In the genomic region with DNA sequence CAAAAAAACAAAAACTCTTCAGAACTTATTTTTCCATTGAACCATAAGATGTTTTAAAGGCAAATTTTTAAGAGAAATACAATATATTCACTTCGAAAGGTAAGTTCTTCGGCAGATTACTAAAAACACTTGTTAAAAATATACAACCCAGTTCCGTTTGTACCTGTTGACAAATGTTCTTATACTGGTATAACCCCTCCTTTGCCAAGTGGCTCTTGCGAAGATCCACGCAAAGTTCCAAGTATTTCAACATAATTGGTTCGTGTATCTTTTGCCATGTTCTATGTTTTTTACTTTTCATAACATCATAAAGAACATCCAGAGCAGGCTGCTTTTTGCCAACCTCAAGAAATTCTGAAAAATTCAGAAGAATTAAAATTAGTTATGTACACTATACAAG, we compare ENCODE assay signal across 17 cellular contexts. TPM values are rescaled to one million over a fixed set of nuclear protein-coding genes. Genes with fewer than 3 reads are reported as not detected.
DNase-seq lines count a peak whose midpoint lies in the region; ATAC-seq lines count a peak whose summit lies in the region.
"Had no signal": no experiment of that assay in that cellular context is flagged by ENCODE, and none has a peak within 500 bp of the region (broad histone marks: within the 10 kb centered on the region; RNA-seq: fewer than 3 reads in every experiment).

No MANE protein-coding gene starts in this region.

- peaks cover 49% of the 10 kb centered on the region for H3K4me1 Mint-ChIP-seq in activated T-cell treated with anti-CD3 and anti-CD28 coated beads, Interleukin-2, amount 50 U/mL, for 72 hours (ENCODE audit: low read depth)
- peaks cover 62% of the 10 kb centered on the region for H3K4me1 Mint-ChIP-seq in activated CD4-positive, alpha-beta memory T cell treated with anti-CD3 and anti-CD28 coated beads, Interleukin-2, amount 10 ng/mL, durations not matched to agents 7 days and 5 days
- peaks cover 49 to 58% of the 10 kb centered on the region in 2 donors for H3K4me1 Mint-ChIP-seq in immature natural killer cell
- H3K4me1 Mint-ChIP-seq in stimulated activated effector memory CD8-positive, alpha-beta T cell treated with anti-CD3 and anti-CD28 coated beads, Interleukin-12 subunit alpha, Interleukin-12 subunit beta, amount 100 ng/mL, for 72 hours, result peaks cover 37% of the 10 kb centered on the region

- peaks cover 9 to 42% of the 10 kb centered on the region in 2 donors for H3K36me3 Mint-ChIP-seq in activated T-cell treated with anti-CD3 and anti-CD28 coated beads, Interleukin-2, amount 50 U/mL, for 72 hours (ENCODE audit: insufficient read depth in 2 of 2)
- H3K36me3 Mint-ChIP-seq in activated CD4-positive, alpha-beta memory T cell treated with anti-CD3 and anti-CD28 coated beads, Interleukin-2, amount 10 ng/mL, durations not matched to agents 7 days and 5 days (ENCODE audit: low read depth), result peaks cover 62% of the 10 kb centered on the region
- peaks cover 15 to 33% (median 23%) of the 10 kb centered on the region in 3 donors for H3K36me3 Mint-ChIP-seq in immature natural killer cell
- peaks cover 99% of the 10 kb centered on the region for H3K36me3 Mint-ChIP-seq in stimulated activated effector memory CD8-positive, alpha-beta T cell treated with anti-CD3 and anti-CD28 coated beads, Interleukin-12 subunit alpha, Interleukin-12 subunit beta, amount 100 ng/mL, for 72 hours

- no peaks in the 10 kb centered on the region for H3K27me3 Mint-ChIP-seq in activated T-cell treated with anti-CD3 and anti-CD28 coated beads, Interleukin-2, amount 50 U/mL, for 72 hours (ENCODE audit: low read depth)
- no peaks in the 10 kb centered on the region for H3K27me3 Mint-ChIP-seq in activated CD4-positive, alpha-beta memory T cell treated with anti-CD3 and anti-CD28 coated beads, Interleukin-2, amount 10 ng/mL, durations not matched to agents 7 days and 5 days
- no peaks in the 10 kb centered on the region for H3K27me3 Mint-ChIP-seq in immature natural killer cell (ENCODE audit: low read depth in 3 of 3)

- CTCF ChIA-PET in activated CD4-positive, alpha-beta memory T cell treated with anti-CD3 and anti-CD28 coated beads, Interleukin-2, amount 10 ng/mL, durations not matched to agents 7 days and 5 days (lab: Charles Lee), result interaction anchor here (1.1 kb wide), 1 partner anchor 91 kb away, joined by 3 read pairs; no protein-coding TSS in a partner anchor

- POLR2A ChIA-PET in activated CD4-positive, alpha-beta memory T cell treated with anti-CD3 and anti-CD28 coated beads, Interleukin-2, amount 10 ng/mL, durations not matched to agents 7 days and 5 days (lab: Charles Lee), result interaction anchor here (0.8 to 2.7 kb wide), 7 partner anchors 9 to 58 kb away, joined by 3 to 11 read pairs (median 4); partner anchors contain the start of gene DENND10

- ATAC-seq in activated T-cell treated with anti-CD3 and anti-CD28 coated beads, Interleukin-2, amount 50 U/mL, for 72 hours (replicated peaks in 1 of 2), result no peak
- no peak for ATAC-seq in stimulated activated effector memory CD8-positive, alpha-beta T cell treated with anti-CD3 and anti-CD28 coated beads, Interleukin-12 subunit alpha, Interleukin-12 subunit beta, amount 100 ng/mL, for 72 hours
- ATAC-seq: A549, HCT116, PC-3 had no signal

- H3K27ac Mint-ChIP-seq in activated T-cell treated with anti-CD3 and anti-CD28 coated beads, Interleukin-2, amount 50 U/mL, for 72 hours, result peak overlapping the region; percentile 94
- peak overlapping the region; percentile 69 for H3K27ac Mint-ChIP-seq in activated CD4-positive, alpha-beta memory T cell treated with anti-CD3 and anti-CD28 coated beads, Interleukin-2, amount 10 ng/mL, durations not matched to agents 7 days and 5 days
- H3K27ac Mint-ChIP-seq in immature natural killer cell, result peak overlapping the region in 5 of 6 donors; percentile 9 to 59 (median 53)
- H3K27ac Mint-ChIP-seq in stimulated activated effector memory CD8-positive, alpha-beta T cell treated with anti-CD3 and anti-CD28 coated beads, Interleukin-12 subunit alpha, Interleukin-12 subunit beta, amount 100 ng/mL, for 72 hours, result peak overlapping the region; percentile 79

- peak overlapping the region in 1 of 2 donors; percentile 34 for H3K4me3 Mint-ChIP-seq in activated T-cell treated with anti-CD3 and anti-CD28 coated beads, Interleukin-2, amount 50 U/mL, for 72 hours
- no peak overlapping the region for H3K4me3 Mint-ChIP-seq in activated CD4-positive, alpha-beta memory T cell treated with anti-CD3 and anti-CD28 coated beads, Interleukin-2, amount 10 ng/mL, durations not matched to agents 7 days and 5 days
- H3K4me3 Mint-ChIP-seq in immature natural killer cell, result no peak overlapping the region
- H3K4me3 Mint-ChIP-seq in stimulated activated effector memory CD8-positive, alpha-beta T cell treated with anti-CD3 and anti-CD28 coated beads, Interleukin-12 subunit alpha, Interleukin-12 subunit beta, amount 100 ng/mL, for 72 hours, result no peak overlapping the region

- no peak for DNase-seq in activated T-cell treated with anti-CD3 and anti-CD28 coated beads, Interleukin-2, amount 50 U/mL, for 72 hours
- DNase-seq in activated T-cell treated with anti-CD3 and anti-CD28 coated beads for 4 hours (no peak), immature natural killer cell (no peak), NCI-H2081 (lab: John Stamatoyannopoulos, UW) (no peak), GM19238 (ENCODE audit: insufficient read length, low spot score) (no peak), LoVo (ENCODE audit: low spot score) (no peak)
- DNase-seq in activated CD4-positive, alpha-beta memory T cell treated with anti-CD3 and anti-CD28 coated beads, Interleukin-2, amount 10 ng/mL, durations not matched to agents 7 days and 5 days, result no peak
- no peak for DNase-seq in stimulated activated effector memory CD8-positive, alpha-beta T cell treated with anti-CD3 and anti-CD28 coated beads, Interleukin-12 subunit alpha, Interleukin-12 subunit beta, amount 100 ng/mL, for 72 hours (ENCODE audit: low spot score in 2 of 2)
- DNase-seq: C1 segment of cervical spinal cord; DMS153; GF-D8; NCI-H146; PC-3; stimulated activated CD4-positive, alpha-beta T cell treated with anti-CD3 and anti-CD28 coated beads, Interleukin-2, amount 100 ng/mL, for 24 hours; stomach had no signal

- H3K9me3 Mint-ChIP-seq in activated T-cell treated with anti-CD3 and anti-CD28 coated beads, Interleukin-2, amount 50 U/mL, for 72 hours, result no peaks in the 10 kb centered on the region
- H3K9me3 Mint-ChIP-seq in activated CD4-positive, alpha-beta memory T cell treated with anti-CD3 and anti-CD28 coated beads, Interleukin-2, amount 10 ng/mL, durations not matched to agents 7 days and 5 days, result no peaks in the 10 kb centered on the region
- H3K9me3 Mint-ChIP-seq in immature natural killer cell, result no peaks in the 10 kb centered on the region
- H3K9me3 Mint-ChIP-seq in stimulated activated effector memory CD8-positive, alpha-beta T cell treated with anti-CD3 and anti-CD28 coated beads, Interleukin-12 subunit alpha, Interleukin-12 subunit beta, amount 100 ng/mL, for 72 hours, result no peaks in the 10 kb centered on the region

RNA-seq across cellular contexts. Expression of gene EIF3A, which starts 7.0 kb away (rescaled TPM):
- total RNA-seq in activated T-cell treated with anti-CD3 and anti-CD28 coated beads, Interleukin-2, amount 50 U/mL, for 72 hours, result 100 to 1,000 TPM; 160 to 164 TPM
- 100 to 1,000 TPM; 129 to 130 TPM for total RNA-seq in activated CD4-positive, alpha-beta memory T cell treated with anti-CD3 and anti-CD28 coated beads, Interleukin-2, amount 10 ng/mL, durations not matched to agents 7 days and 5 days
- 10 to 100 TPM; 19.9 to 61.2 (median 21.4) TPM for polyA plus RNA-seq in immature natural killer cell

RNA-seq across cellular contexts. Expression of gene DENND10, which starts 30.3 kb away (rescaled TPM):
- total RNA-seq in activated T-cell treated with anti-CD3 and anti-CD28 coated beads, Interleukin-2, amount 50 U/mL, for 72 hours, result 10 to 100 TPM; 39.4 to 41.3 TPM
- total RNA-seq in activated CD4-positive, alpha-beta memory T cell treated with anti-CD3 and anti-CD28 coated beads, Interleukin-2, amount 10 ng/mL, durations not matched to agents 7 days and 5 days, result 10 to 100 TPM; 52.4 to 57.1 TPM
- 10 to 100 TPM; 26.2 to 37.4 (median 36.9) TPM for polyA plus RNA-seq in immature natural killer cell

RNA-seq across cellular contexts. Expression of gene NANOS1, which starts 44.1 kb away (rescaled TPM):
- total RNA-seq in activated T-cell treated with anti-CD3 and anti-CD28 coated beads, Interleukin-2, amount 50 U/mL, for 72 hours, result under 1 TPM; 0.31 to 0.37 TPM
- under 1 TPM; 0.13 to 0.40 TPM for total RNA-seq in activated CD4-positive, alpha-beta memory T cell treated with anti-CD3 and anti-CD28 coated beads, Interleukin-2, amount 10 ng/mL, durations not matched to agents 7 days and 5 days
- polyA plus RNA-seq in immature natural killer cell, result under 1 TPM in 2 of 3 donors, not detected in 1; 0.12 to 0.24 TPM
